ENCODE assay signal across 8 cellular contexts in the genomic region with DNA sequence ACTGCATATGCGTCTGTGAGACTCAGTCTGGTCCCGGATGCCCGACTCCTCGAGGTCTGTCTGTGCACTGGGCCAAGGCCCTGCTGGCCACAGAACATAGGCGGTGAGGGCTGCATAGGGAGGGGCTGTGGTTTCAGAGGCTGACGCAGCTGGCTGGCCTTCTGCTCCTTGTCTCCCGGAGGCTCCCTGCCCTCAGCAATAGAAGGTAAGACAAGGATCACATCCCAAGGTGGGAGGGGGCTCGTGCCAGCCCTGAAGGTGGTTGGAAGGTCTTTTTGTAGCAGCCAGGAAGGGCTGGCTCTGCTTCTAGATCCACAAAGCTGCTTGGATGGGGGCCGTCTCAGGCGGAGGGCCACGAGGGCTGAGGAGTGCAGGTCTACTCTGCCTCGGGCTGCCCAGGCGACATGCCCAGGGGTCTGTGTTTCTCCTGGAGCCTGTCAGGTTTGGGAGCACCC.
DNase-seq lines count a peak whose midpoint lies in the region; ATAC-seq and TF ChIP-seq lines count a peak whose summit lies in the region.

No MANE protein-coding gene starts in this region.

- POLR2A ChIA-PET in OCI-LY7 (lab: Charles Lee): no interaction called here

- H3K79me2 ChIP-seq in OCI-LY7 (ENCODE audit: insufficient read depth, low read depth, low read length): no peaks in the 10 kb centered on the region

- intact Hi-C loops in OCI-LY7 (cut with micrococcal nuclease; ENCODE audit: unreplicated experiment): loop anchor here (2.0 kb wide), 1 partner anchor 22 kb away; no protein-coding TSS in a partner anchor
- intact Hi-C loops in prostate gland (cut with DNase I): no loop called here

- no TSS peak for BruUV-seq in OCI-LY7 (replicated peaks; lab: Mats Ljungman, UMichigan)

- H3K36me3 ChIP-seq in OCI-LY7 (ENCODE audit: insufficient read depth, low read length) (no peaks in the 10 kb centered on the region; the same call in 1 of the 2 replicates), prostate gland (no peaks in the 10 kb centered on the region)

- 33% methylated on average over 10 of the region's 13 CpGs for WGBS in prostate gland

- H3K4me2 ChIP-seq in OCI-LY7 (ENCODE audit: low read length): peak overlapping the region; percentile 47

- H3K9me2 ChIP-seq in OCI-LY7 (ENCODE audit: insufficient read depth, low read length): no peaks in the 10 kb centered on the region

- H3K4me3 ChIP-seq in OCI-LY7 (ENCODE audit: low read depth, low read length, poor library complexity, severe bottlenecking) (peak overlapping the region; percentile 27), fibroblast of mammary gland (ENCODE audit: control insufficient read depth, low read depth, low read length) (peak overlapping the region; percentile 34), prostate gland (no peak overlapping the region)

- DNase-seq in ELR (ENCODE audit: low read depth) (peak; percentile 29), OCI-LY7 (ENCODE audit: low spot score) (peak; percentile 15), fibroblast of mammary gland (ENCODE audit: low read depth) (peak; percentile 97), prostate gland (ENCODE audit: low spot score) (peak; percentile 24), AML-193 (lab: John Stamatoyannopoulos, UW) (no peak), T-helper 9 cell (no peak)

- peaks cover 40% of the 10 kb centered on the region for H3K4me1 ChIP-seq in OCI-LY7 (ENCODE audit: insufficient read depth, low read length, poor library complexity, severe bottlenecking)
- no peaks in the 10 kb centered on the region for H3K4me1 ChIP-seq in prostate gland (replicated peaks)

- no peaks in the 10 kb centered on the region for H3K27me3 ChIP-seq in prostate gland (replicated peaks; ENCODE audit: insufficient read depth)

- CTCF ChIA-PET in OCI-LY7 (lab: Charles Lee; ENCODE audit: unreplicated experiment): no interaction called here

- H2AFZ ChIP-seq in OCI-LY7 (ENCODE audit: low read length): peak overlapping the region; percentile 94

- no peak for TF ChIP-seq CTCF in OCI-LY7 (conservative IDR thresholded peaks at IDR 0.05; ENCODE audit: low read length)
- no peak for TF ChIP-seq CTCF in fibroblast of mammary gland (conservative IDR thresholded peaks at IDR 0.05; ENCODE audit: control insufficient read depth, insufficient read depth, low read depth, low read length)
- no peak for TF ChIP-seq CTCF in prostate gland (IDR thresholded peaks at IDR 0.05)

- no peaks in the 10 kb centered on the region for H4K20me1 ChIP-seq in OCI-LY7 (ENCODE audit: insufficient read depth, low read length)

- ATAC-seq in GM19035 (IDR thresholded peaks at IDR 0.05; ENCODE audit: unreplicated experiment): no peak
- no peak for ATAC-seq in HG03045 (IDR thresholded peaks at IDR 0.05; ENCODE audit: unreplicated experiment)

- H3K27ac ChIP-seq in OCI-LY7 (ENCODE audit: low read depth, low read length, poor library complexity, severe bottlenecking) (no peak overlapping the region), prostate gland (peak overlapping the region in 1 of 2 donors; percentile 27)

- H3K9me3 ChIP-seq in OCI-LY7 (ENCODE audit: low read length) (peaks cover 7% of the 10 kb centered on the region; the same call in 1 of the 2 replicates), prostate gland (no peaks in the 10 kb centered on the region)

- no peak for TF ChIP-seq POLR2A in prostate gland (IDR thresholded peaks at IDR 0.05)

Comparison
In these comparisons a context has a peak if more than half of its experiments do, and no peak if none do; other contexts are left out.
1. DNase-seq: peak in ELR (single experiment), OCI-LY7 (single experiment), fibroblast of mammary gland (single experiment) and prostate gland (single experiment); none in AML-193 (0 of 2) and T-helper 9 cell (single experiment).
2. H3K4me3 ChIP-seq: peak in OCI-LY7 (single experiment) and fibroblast of mammary gland (single experiment); none in prostate gland (0 of 2).